In the genomic region with DNA sequence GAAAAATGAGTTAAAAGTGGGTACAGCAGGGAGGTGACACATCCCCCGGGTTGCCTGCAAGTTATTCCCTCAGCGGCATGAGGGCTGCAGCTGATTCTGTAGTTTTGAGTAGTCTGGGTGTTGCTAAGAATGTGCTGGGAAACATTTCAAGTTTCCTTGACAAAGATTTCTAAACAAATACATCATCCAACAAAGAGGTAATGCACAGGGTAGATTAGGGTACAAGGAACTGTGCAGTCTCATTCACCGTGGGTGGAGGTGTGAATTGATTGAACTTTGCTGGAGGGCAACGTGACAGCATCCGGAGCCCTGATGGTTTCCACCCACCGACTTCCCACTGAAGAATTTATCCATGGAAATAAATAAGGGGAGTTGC, we compare ENCODE assay signal across 14 cellular contexts. TPM values are rescaled to one million over a fixed set of nuclear protein-coding genes. Genes with fewer than 3 reads are reported as not detected.
DNase-seq lines count a peak whose midpoint lies in the region; ATAC-seq, FAIRE-seq and TF ChIP-seq lines count a peak whose summit lies in the region.
"Had no signal": no experiment of that assay in that cellular context is flagged by ENCODE, and none has a peak within 500 bp of the region (broad histone marks: within the 10 kb centered on the region; RNA-seq: fewer than 3 reads in every experiment).

No MANE protein-coding gene starts in this region.

- no peak overlapping the region for H3K27ac Mint-ChIP-seq in activated T-helper 17 cell treated with anti-CD3 and anti-CD28 coated beads, Interleukin-2, amount 50 U/mL, for 72 hours
- H3K27ac Mint-ChIP-seq in progenitor cell of endocrine pancreas: no peak overlapping the region
- H3K27ac Mint-ChIP-seq: GM23338 had no signal

- 42 to 47% methylated on average over 6 of the region's 6 CpGs for WGBS in heart right ventricle, 2 donors
- WGBS in pancreas, 2 donors: 52 to 57% methylated on average over 6 of the region's 6 CpGs

- H3K9me3 ChIP-seq in heart right ventricle (no peaks in the 10 kb centered on the region), pancreas (no peaks in the 10 kb centered on the region)

- no peaks in the 10 kb centered on the region for H3K27me3 Mint-ChIP-seq in activated T-helper 17 cell treated with anti-CD3 and anti-CD28 coated beads, Interleukin-2, amount 50 U/mL, for 72 hours
- peaks cover 10% of the 10 kb centered on the region for H3K27me3 Mint-ChIP-seq in progenitor cell of endocrine pancreas
- H3K27me3 Mint-ChIP-seq: naive thymus-derived CD8-positive, alpha-beta T cell had no signal

- no peak overlapping the region for H3K4me3 Mint-ChIP-seq in activated T-helper 17 cell treated with anti-CD3 and anti-CD28 coated beads, Interleukin-2, amount 50 U/mL, for 72 hours
- no peak overlapping the region for H3K4me3 Mint-ChIP-seq in progenitor cell of endocrine pancreas (ENCODE audit: low read depth)
- H3K4me3 Mint-ChIP-seq: GM23338 had no signal

- DNase-seq in heart right ventricle: no peak
- DNase-seq in Right ventricle myocardium superior: no peak
- DNase-seq in fibroblast of the conjunctiva (ENCODE audit: low read depth): peak; percentile 59
- peak; percentile 35 for DNase-seq in stromal cell of bone marrow (ENCODE audit: low read depth)
- no peak for DNase-seq in pancreas
- DNase-seq in progenitor cell of endocrine pancreas (ENCODE audit: low spot score, unreplicated experiment): no peak
- DNase-seq in RCC 7860 (ENCODE audit: low spot score): no peak
- DNase-seq: naive thymus-derived CD8-positive, alpha-beta T cell; NCI-H1930 had no signal

- intact Hi-C loops in heart right ventricle (cut with DNase I) (no loop called here), Right ventricle myocardium superior (cut with DNase I) (no loop called here), pancreas (cut with DNase I) (no loop called here)

- H3K9me3 Mint-ChIP-seq in activated T-helper 17 cell treated with anti-CD3 and anti-CD28 coated beads, Interleukin-2, amount 50 U/mL, for 72 hours: peaks cover 4% of the 10 kb centered on the region
- no peaks in the 10 kb centered on the region for H3K9me3 Mint-ChIP-seq in progenitor cell of endocrine pancreas (ENCODE audit: low read depth)
- H3K9me3 Mint-ChIP-seq: GM23338; naive thymus-derived CD8-positive, alpha-beta T cell had no signal

- H3K36me3 ChIP-seq in heart right ventricle: peaks cover 0 to 13% (median 0%) of the 10 kb centered on the region in 9 donors
- no peaks in the 10 kb centered on the region for H3K36me3 ChIP-seq in pancreas

- H3K4me3 ChIP-seq in heart right ventricle (no peak overlapping the region), pancreas (no peak overlapping the region)
- H3K4me3 ChIP-seq: GM23338 had no signal

- peaks cover 16% of the 10 kb centered on the region for H3K4me1 Mint-ChIP-seq in activated T-helper 17 cell treated with anti-CD3 and anti-CD28 coated beads, Interleukin-2, amount 50 U/mL, for 72 hours
- H3K4me1 Mint-ChIP-seq in progenitor cell of endocrine pancreas (ENCODE audit: low read depth): peaks cover 2% of the 10 kb centered on the region
- H3K4me1 Mint-ChIP-seq: GM23338 had no signal

- H3K27ac ChIP-seq in heart right ventricle (peak overlapping the region in 1 of 10 donors; percentile 9), pancreas (no peak overlapping the region)

- H3K4me1 ChIP-seq in heart right ventricle (peaks cover 0 to 29% (median 7%) of the 10 kb centered on the region in 9 donors), pancreas (no peaks in the 10 kb centered on the region)

- no peak for FAIRE-seq in pancreas (lab: Jason Lieb, UNC)
- FAIRE-seq in RCC 7860 (lab: Jason Lieb, UNC): no peak
- FAIRE-seq: endometrium, GM19239 had no signal

- H3K27me3 ChIP-seq in heart right ventricle (peaks cover 0 to 11% (median 3%) of the 10 kb centered on the region in 7 donors), pancreas (no peaks in the 10 kb centered on the region)

- no peaks in the 10 kb centered on the region for H3K36me3 Mint-ChIP-seq in activated T-helper 17 cell treated with anti-CD3 and anti-CD28 coated beads, Interleukin-2, amount 50 U/mL, for 72 hours (ENCODE audit: low read depth)
- H3K36me3 Mint-ChIP-seq in progenitor cell of endocrine pancreas (ENCODE audit: insufficient read depth): no peaks in the 10 kb centered on the region

- no peak for TF ChIP-seq CTCF in heart right ventricle (IDR thresholded peaks at IDR 0.05)
- TF ChIP-seq CTCF in pancreas (IDR thresholded peaks at IDR 0.05): no peak
- no peak for TF ChIP-seq CTCF in progenitor cell of endocrine pancreas (IDR thresholded peaks at IDR 0.05; ENCODE audit: unreplicated experiment)

- ATAC-seq in heart right ventricle (peak in 6 of 8 donors; percentile 39 to 81 (median 65)), Right ventricle myocardium superior (ENCODE audit: poor library complexity) (no peak), pancreas (no peak)
- ATAC-seq in activated T-helper 17 cell treated with anti-CD3 and anti-CD28 coated beads, Interleukin-2, amount 50 U/mL, for 72 hours (replicated peaks): peak; percentile 28
- ATAC-seq: activated CD4-positive, CD25-positive, alpha-beta regulatory T cell treated with anti-CD3 and anti-CD28 coated beads, Interleukin-2, amount 50 U/mL, for 24 hours; GM23338; naive thymus-derived CD8-positive, alpha-beta T cell had no signal

RNA-seq across cellular contexts. Expression of a gene that starts 21.8 kb away (rescaled TPM):
- total RNA-seq in heart right ventricle (1 to 10 TPM in 1 of 10 donors, under 1 TPM in 9; 0.22 to 2.8 (median 0.77) TPM), Right ventricle myocardium superior (0.40 TPM), pancreas (1 to 10 TPM in 2 of 6 donors, under 1 TPM in 4; 0.04 to 1.6 (median 0.24) TPM), progenitor cell of endocrine pancreas (0.09 and 0.26 TPM in 2 replicates)
- polyA plus RNA-seq in heart right ventricle (under 1 TPM; 0.35 to 0.37 TPM), pancreas (under 1 TPM; 0.11 to 0.31 TPM)
- total RNA-seq in activated T-helper 17 cell treated with anti-CD3 and anti-CD28 coated beads, Interleukin-2, amount 50 U/mL, for 72 hours: 1 to 10 TPM; 5.1 to 9.4 TPM
- total RNA-seq: GM23338 had no signal
- polyA plus RNA-seq: GM23338 had no signal

RNA-seq across cellular contexts. Expression of a gene that starts 34.6 kb away (rescaled TPM):
- 10 to 100 TPM; 83.1 to 95.5 (median 88.6) TPM for total RNA-seq in heart right ventricle
- 100 to 1,000 TPM in 1 of 2 donors, 10 to 100 TPM in 1; 29.1 to 113 TPM for polyA plus RNA-seq in heart right ventricle
- 78.7 TPM for total RNA-seq in Right ventricle myocardium superior
- 10 to 100 TPM; 62.4 to 80.0 TPM for total RNA-seq in activated T-helper 17 cell treated with anti-CD3 and anti-CD28 coated beads, Interleukin-2, amount 50 U/mL, for 72 hours
- total RNA-seq in pancreas: 10 to 100 TPM; 25.0 to 39.2 (median 28.1) TPM
- 10 to 100 TPM; 24.3 to 55.4 TPM for polyA plus RNA-seq in pancreas
- total RNA-seq in progenitor cell of endocrine pancreas: 62.6 and 65.5 TPM in 2 replicates

RNA-seq across cellular contexts. Expression of a gene that starts 41.4 kb away (rescaled TPM):
- total RNA-seq in heart right ventricle (10 to 100 TPM; 16.3 to 23.7 (median 21.6) TPM), Right ventricle myocardium superior (16.8 TPM), pancreas (10 to 100 TPM; 12.1 to 17.5 (median 16.2) TPM), progenitor cell of endocrine pancreas (43.5 and 46.8 TPM in 2 replicates)
- polyA plus RNA-seq in heart right ventricle (10 to 100 TPM in 1 of 2 donors, 1 to 10 TPM in 1; 3.7 to 11.3 TPM), pancreas (10 to 100 TPM in 1 of 2 donors, 1 to 10 TPM in 1; 4.5 to 13.0 TPM)
- total RNA-seq in activated T-helper 17 cell treated with anti-CD3 and anti-CD28 coated beads, Interleukin-2, amount 50 U/mL, for 72 hours: 10 to 100 TPM; 71.2 to 76.5 TPM

RNA-seq across cellular contexts. Expression of a gene that starts 41.9 kb away (rescaled TPM):
- total RNA-seq in heart right ventricle: 10 to 100 TPM in 1 of 10 donors, 1 to 10 TPM in 9; 3.9 to 12.2 (median 7.5) TPM
- polyA plus RNA-seq in heart right ventricle: 10 to 100 TPM in 1 of 2 donors, 1 to 10 TPM in 1; 2.4 to 11.0 TPM
- total RNA-seq in Right ventricle myocardium superior: 6.0 TPM
- total RNA-seq in activated T-helper 17 cell treated with anti-CD3 and anti-CD28 coated beads, Interleukin-2, amount 50 U/mL, for 72 hours: 100 to 1,000 TPM in 1 of 2 donors, 10 to 100 TPM in 1; 86.3 to 112 TPM
- 1 to 10 TPM in 4 of 6 donors, under 1 TPM in 2; 0.51 to 1.9 (median 1.1) TPM for total RNA-seq in pancreas
- polyA plus RNA-seq in pancreas: under 1 TPM; 0.61 to 0.80 TPM
- total RNA-seq in progenitor cell of endocrine pancreas: 24.5 and 26.1 TPM in 2 replicates

Comparison
In these comparisons a context has a peak if more than half of its experiments do, and no peak if none do; other contexts are left out.
1. ATAC-seq: peak in heart right ventricle (6 of 8) and activated T-helper 17 cell treated with anti-CD3 and anti-CD28 coated beads, Interleukin-2, amount 50 U/mL, for 72 hours (single experiment); none in Right ventricle myocardium superior (single experiment) and pancreas (0 of 4).
2. DNase-seq: peak in fibroblast of the conjunctiva (single experiment) and stromal cell of bone marrow (single experiment); none in heart right ventricle (0 of 2), Right ventricle myocardium superior (single experiment), pancreas (0 of 6), progenitor cell of endocrine pancreas (single experiment) and RCC 7860 (single experiment).